Comparison of ENCODE assay signal across 1 cellular context in the genomic region with DNA sequence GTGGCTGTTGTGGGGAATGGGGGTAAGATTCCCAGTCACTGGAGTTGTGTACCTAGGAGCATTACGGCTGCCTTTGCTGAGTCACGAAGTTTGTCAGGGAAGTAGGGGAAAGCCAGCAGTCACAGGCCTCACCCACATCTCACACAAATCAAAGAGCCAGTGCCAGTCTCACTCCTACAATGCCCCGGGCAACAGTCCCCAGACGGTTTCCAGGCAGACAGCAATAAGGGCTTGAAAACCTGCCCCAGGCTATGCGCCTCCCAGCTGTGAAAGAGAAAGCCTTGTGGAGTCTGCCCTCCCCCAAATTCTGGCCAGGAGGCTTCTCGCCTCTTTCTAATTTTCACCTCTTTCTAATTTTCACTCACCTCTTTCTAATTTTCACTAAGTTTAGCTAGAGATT.
TF ChIP-seq lines count a peak whose summit lies in the region.

No MANE protein-coding gene starts in this region.

TF ChIP-seq in H1, 55 proteins besides CTCF, POLR2A, EP300 and RAD21 (continued from another document):
- TF ChIP-seq, protein P1, sequence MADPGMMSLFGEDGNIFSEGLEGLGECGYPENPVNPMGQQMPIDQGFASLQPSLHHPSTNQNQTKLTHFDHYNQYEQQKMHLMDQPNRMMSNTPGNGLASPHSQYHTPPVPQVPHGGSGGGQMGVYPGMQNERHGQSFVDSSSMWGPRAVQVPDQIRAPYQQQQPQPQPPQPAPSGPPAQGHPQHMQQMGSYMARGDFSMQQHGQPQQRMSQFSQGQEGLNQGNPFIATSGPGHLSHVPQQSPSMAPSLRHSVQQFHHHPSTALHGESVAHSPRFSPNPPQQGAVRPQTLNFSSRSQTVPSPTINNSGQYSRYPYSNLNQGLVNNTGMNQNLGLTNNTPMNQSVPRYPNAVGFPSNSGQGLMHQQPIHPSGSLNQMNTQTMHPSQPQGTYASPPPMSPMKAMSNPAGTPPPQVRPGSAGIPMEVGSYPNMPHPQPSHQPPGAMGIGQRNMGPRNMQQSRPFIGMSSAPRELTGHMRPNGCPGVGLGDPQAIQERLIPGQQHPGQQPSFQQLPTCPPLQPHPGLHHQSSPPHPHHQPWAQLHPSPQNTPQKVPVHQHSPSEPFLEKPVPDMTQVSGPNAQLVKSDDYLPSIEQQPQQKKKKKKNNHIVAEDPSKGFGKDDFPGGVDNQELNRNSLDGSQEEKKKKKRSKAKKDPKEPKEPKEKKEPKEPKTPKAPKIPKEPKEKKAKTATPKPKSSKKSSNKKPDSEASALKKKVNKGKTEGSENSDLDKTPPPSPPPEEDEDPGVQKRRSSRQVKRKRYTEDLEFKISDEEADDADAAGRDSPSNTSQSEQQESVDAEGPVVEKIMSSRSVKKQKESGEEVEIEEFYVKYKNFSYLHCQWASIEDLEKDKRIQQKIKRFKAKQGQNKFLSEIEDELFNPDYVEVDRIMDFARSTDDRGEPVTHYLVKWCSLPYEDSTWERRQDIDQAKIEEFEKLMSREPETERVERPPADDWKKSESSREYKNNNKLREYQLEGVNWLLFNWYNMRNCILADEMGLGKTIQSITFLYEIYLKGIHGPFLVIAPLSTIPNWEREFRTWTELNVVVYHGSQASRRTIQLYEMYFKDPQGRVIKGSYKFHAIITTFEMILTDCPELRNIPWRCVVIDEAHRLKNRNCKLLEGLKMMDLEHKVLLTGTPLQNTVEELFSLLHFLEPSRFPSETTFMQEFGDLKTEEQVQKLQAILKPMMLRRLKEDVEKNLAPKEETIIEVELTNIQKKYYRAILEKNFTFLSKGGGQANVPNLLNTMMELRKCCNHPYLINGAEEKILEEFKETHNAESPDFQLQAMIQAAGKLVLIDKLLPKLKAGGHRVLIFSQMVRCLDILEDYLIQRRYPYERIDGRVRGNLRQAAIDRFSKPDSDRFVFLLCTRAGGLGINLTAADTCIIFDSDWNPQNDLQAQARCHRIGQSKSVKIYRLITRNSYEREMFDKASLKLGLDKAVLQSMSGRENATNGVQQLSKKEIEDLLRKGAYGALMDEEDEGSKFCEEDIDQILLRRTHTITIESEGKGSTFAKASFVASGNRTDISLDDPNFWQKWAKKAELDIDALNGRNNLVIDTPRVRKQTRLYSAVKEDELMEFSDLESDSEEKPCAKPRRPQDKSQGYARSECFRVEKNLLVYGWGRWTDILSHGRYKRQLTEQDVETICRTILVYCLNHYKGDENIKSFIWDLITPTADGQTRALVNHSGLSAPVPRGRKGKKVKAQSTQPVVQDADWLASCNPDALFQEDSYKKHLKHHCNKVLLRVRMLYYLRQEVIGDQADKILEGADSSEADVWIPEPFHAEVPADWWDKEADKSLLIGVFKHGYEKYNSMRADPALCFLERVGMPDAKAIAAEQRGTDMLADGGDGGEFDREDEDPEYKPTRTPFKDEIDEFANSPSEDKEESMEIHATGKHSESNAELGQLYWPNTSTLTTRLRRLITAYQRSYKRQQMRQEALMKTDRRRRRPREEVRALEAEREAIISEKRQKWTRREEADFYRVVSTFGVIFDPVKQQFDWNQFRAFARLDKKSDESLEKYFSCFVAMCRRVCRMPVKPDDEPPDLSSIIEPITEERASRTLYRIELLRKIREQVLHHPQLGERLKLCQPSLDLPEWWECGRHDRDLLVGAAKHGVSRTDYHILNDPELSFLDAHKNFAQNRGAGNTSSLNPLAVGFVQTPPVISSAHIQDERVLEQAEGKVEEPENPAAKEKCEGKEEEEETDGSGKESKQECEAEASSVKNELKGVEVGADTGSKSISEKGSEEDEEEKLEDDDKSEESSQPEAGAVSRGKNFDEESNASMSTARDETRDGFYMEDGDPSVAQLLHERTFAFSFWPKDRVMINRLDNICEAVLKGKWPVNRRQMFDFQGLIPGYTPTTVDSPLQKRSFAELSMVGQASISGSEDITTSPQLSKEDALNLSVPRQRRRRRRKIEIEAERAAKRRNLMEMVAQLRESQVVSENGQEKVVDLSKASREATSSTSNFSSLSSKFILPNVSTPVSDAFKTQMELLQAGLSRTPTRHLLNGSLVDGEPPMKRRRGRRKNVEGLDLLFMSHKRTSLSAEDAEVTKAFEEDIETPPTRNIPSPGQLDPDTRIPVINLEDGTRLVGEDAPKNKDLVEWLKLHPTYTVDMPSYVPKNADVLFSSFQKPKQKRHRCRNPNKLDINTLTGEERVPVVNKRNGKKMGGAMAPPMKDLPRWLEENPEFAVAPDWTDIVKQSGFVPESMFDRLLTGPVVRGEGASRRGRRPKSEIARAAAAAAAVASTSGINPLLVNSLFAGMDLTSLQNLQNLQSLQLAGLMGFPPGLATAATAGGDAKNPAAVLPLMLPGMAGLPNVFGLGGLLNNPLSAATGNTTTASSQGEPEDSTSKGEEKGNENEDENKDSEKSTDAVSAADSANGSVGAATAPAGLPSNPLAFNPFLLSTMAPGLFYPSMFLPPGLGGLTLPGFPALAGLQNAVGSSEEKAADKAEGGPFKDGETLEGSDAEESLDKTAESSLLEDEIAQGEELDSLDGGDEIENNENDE (IDR thresholded peaks at IDR 0.05; ENCODE audit: insufficient replicate concordance, low read length), result no peak
- no peak for TF ChIP-seq ATF3 (IDR thresholded peaks at IDR 0.05; ENCODE audit: insufficient read depth, low read depth, low read length)
- no peak for TF ChIP-seq BRCA1 (IDR thresholded peaks at IDR 0.05; ENCODE audit: low read depth, low read length)
TF ChIP-seq in H1: peak in this region for 0.
